Comparison of ENCODE assay signal across 9 cellular contexts in the genomic region with DNA sequence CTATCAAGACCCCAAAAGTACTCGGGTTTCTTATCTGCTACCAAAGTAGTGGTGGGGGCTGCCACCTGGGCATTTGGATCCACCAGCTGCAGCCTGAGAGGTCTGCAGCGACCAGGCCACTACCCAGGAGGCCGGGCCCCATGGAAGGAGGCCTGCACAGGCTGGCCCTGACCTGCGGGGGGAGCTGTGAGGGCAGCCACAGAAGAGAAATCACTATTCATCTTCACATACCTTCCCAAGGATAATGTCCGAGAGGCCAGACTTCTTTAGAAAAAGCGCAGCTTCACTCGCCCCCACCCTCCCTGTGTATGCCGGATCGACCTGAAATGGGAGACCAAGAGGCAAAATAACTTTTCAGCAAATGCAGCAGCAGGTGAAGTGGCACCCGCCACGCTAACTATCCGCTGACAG. TPM values are rescaled to one million over a fixed set of nuclear protein-coding genes. Genes with fewer than 3 reads are reported as not detected.
DNase-seq lines count a peak whose midpoint lies in the region; ATAC-seq, FAIRE-seq and TF ChIP-seq lines count a peak whose summit lies in the region.
"Had no signal": no experiment of that assay in that cellular context is flagged by ENCODE, and none has a peak within 500 bp of the region (broad histone marks: within the 10 kb centered on the region; RNA-seq: fewer than 3 reads in every experiment).

No MANE protein-coding gene starts in this region.

- H3K4me3 ChIP-seq in astrocyte (ENCODE audit: insufficient read depth, low read depth, low read length): no peak overlapping the region
- H3K4me3 ChIP-seq in mesodermal cell (ENCODE audit: extremely low read depth, insufficient read depth, low read length, poor library complexity, severe bottlenecking): no peak overlapping the region

- no peak overlapping the region for H3K4me2 ChIP-seq in astrocyte (ENCODE audit: low read length)

- H3K4me1 Mint-ChIP-seq in astrocyte (ENCODE audit: low read depth, unreplicated experiment): peaks cover 24% of the 10 kb centered on the region

- H3K36me3 Mint-ChIP-seq in astrocyte (ENCODE audit: low read depth, unreplicated experiment): peaks cover 15% of the 10 kb centered on the region

- H2AFZ ChIP-seq in astrocyte (ENCODE audit: low read depth, low read length): no peak overlapping the region

- 72 to 80% methylated on average over 9 to 12 of the region's 12 CpGs for WGBS in mesodermal cell (ENCODE audit: insufficient coverage in 2 of 2), 2 experiments

- H3K27me3 Mint-ChIP-seq in astrocyte (ENCODE audit: low read depth, unreplicated experiment): no peaks in the 10 kb centered on the region

- H3K79me2 ChIP-seq in astrocyte (ENCODE audit: insufficient read depth, low read length): peaks cover 41% of the 10 kb centered on the region

- no peak overlapping the region for H3K9ac ChIP-seq in astrocyte (ENCODE audit: low read length)

- H4K20me1 ChIP-seq in astrocyte (ENCODE audit: insufficient read depth, low read length): peaks cover 55% of the 10 kb centered on the region

- H3K4me1 ChIP-seq in astrocyte (ENCODE audit: insufficient read depth, low read length): peaks cover 34% of the 10 kb centered on the region
- peaks cover 27% of the 10 kb centered on the region for H3K4me1 ChIP-seq in mesodermal cell (ENCODE audit: control insufficient read depth, insufficient read depth, low read length, poor library complexity, severe bottlenecking)

- peak; percentile 64 for DNase-seq in DMS79 treated with DMSO at 0.1 percent for 48 hours (lab: John Stamatoyannopoulos, UW)
- peak; percentile 20 to 22 for DNase-seq in Kasumi-1 (lab: John Stamatoyannopoulos, UW)
- DNase-seq in astrocyte (ENCODE audit: low read depth): no peak
- no peak for DNase-seq in NCI-H2171 treated with DMSO at 0.1 percent for 48 hours (lab: John Stamatoyannopoulos, UW)
- no peak for DNase-seq in NCI-H2171 (lab: John Stamatoyannopoulos, UW)

- peak; percentile 36 for TF ChIP-seq CTCF in astrocyte (IDR thresholded peaks at IDR 0.05; ENCODE audit: insufficient read depth, low read depth, low read length)

- no peaks in the 10 kb centered on the region for H3K27me3 ChIP-seq in astrocyte (ENCODE audit: insufficient read depth, low read length)

- FAIRE-seq in astrocyte (lab: Jason Lieb, UNC): no peak

- H3K9me3 ChIP-seq in astrocyte (ENCODE audit: insufficient read depth, low read depth, low read length) (no peaks in the 10 kb centered on the region), mesodermal cell (ENCODE audit: control insufficient read depth, low read length) (no peaks in the 10 kb centered on the region)

- H3K4me3 Mint-ChIP-seq in astrocyte (ENCODE audit: unreplicated experiment): no peak overlapping the region

- H3K27ac ChIP-seq in astrocyte (ENCODE audit: low read depth, low read length): no peak overlapping the region
- peak overlapping the region; percentile 41 for H3K27ac ChIP-seq in mesodermal cell (ENCODE audit: low read depth, low read length, severe bottlenecking)

- ATAC-seq in HG03571 (IDR thresholded peaks at IDR 0.05; ENCODE audit: unreplicated experiment) (no peak), GM18861 (IDR thresholded peaks at IDR 0.05; ENCODE audit: unreplicated experiment) (no peak)

- H3K36me3 ChIP-seq in astrocyte (ENCODE audit: insufficient read depth, low read length) (peaks cover 10% of the 10 kb centered on the region), mesodermal cell (ENCODE audit: control insufficient read depth, insufficient read depth, low read length) (peaks cover 43% of the 10 kb centered on the region)

- no peak overlapping the region for H3K27ac Mint-ChIP-seq in astrocyte (ENCODE audit: unreplicated experiment)

- no peaks in the 10 kb centered on the region for H3K9me3 Mint-ChIP-seq in astrocyte (ENCODE audit: unreplicated experiment)

RNA-seq across cellular contexts. Expression of a gene that starts 30.1 kb away (rescaled TPM):
- 35.1 and 36.8 TPM in 2 replicates for total RNA-seq in astrocyte
- polyA plus RNA-seq in mesodermal cell (2013, experiment 1 of 2): 30.7 TPM
- 28.9 TPM for polyA plus RNA-seq in mesodermal cell (2013, experiment 2 of 2)

RNA-seq across cellular contexts. Expression of a gene that starts 54.3 kb away (rescaled TPM):
- not detected in 2 replicates for total RNA-seq in astrocyte
- polyA plus RNA-seq in mesodermal cell (2013, experiment 1 of 2): not detected
- not detected for polyA plus RNA-seq in mesodermal cell (2013, experiment 2 of 2)
- total RNA-seq: subcutaneous adipose tissue had no signal

RNA-seq across cellular contexts. Expression of a gene that starts 54.5 kb away (rescaled TPM):
- 4.4 and 5.0 TPM in 2 replicates for total RNA-seq in astrocyte
- 3.9 TPM for polyA plus RNA-seq in mesodermal cell (2013, experiment 1 of 2)
- polyA plus RNA-seq in mesodermal cell (2013, experiment 2 of 2): 6.0 TPM

Comparison
In these comparisons a context has a peak if more than half of its experiments do, and no peak if none do; other contexts are left out.
1. DNase-seq: peak in DMS79 treated with DMSO at 0.1 percent for 48 hours (single experiment) and Kasumi-1 (2 of 2); none in astrocyte (single experiment), NCI-H2171 treated with DMSO at 0.1 percent for 48 hours (single experiment) and NCI-H2171 (single experiment).